In genomic region chr1:211932581-211933010, GRCh38 we compare ENCODE assay signal across 29 cellular contexts.
A peak's percentile ranks its signal among the peaks of the same experiment; 100 is the strongest.
DNase-seq lines count a peak whose midpoint lies in the region; ATAC-seq, FAIRE-seq and TF ChIP-seq lines count a peak whose summit lies in the region.
"Had no signal": no experiment of that assay in that cellular context is flagged by ENCODE, and none has a peak within 500 bp of the region (broad histone marks: within the 10 kb centered on the region; RNA-seq: fewer than 3 reads in every experiment).

No MANE protein-coding gene starts in this region.

- intact Hi-C loops in Right ventricle myocardium inferior (cut with DNase I) (no loop called here), cardiac septum (cut with DNase I) (no loop called here), K562 (cut with micrococcal nuclease) (no loop called here), left cardiac atrium (cut with DNase I) (no loop called here), psoas muscle (cut with DNase I) (no loop called here)

- TF ChIP-seq POLR2A in K562 (conservative IDR thresholded peaks at IDR 0.05): no peak

- 22% methylated on average over 5 of the region's 6 CpGs for WGBS in K562 (ENCODE audit: insufficient coverage, low coverage, missing lambda C conversion rate)
- 25 to 28% (median 25%) methylated on average over 6 of the region's 6 CpGs for WGBS in psoas muscle, 3 donors

- no peaks in the 10 kb centered on the region for H3K9me3 ChIP-seq in K562 (replicated peaks; ENCODE audit: control insufficient read depth, insufficient read depth, low read depth, low read length)
- H3K9me3 ChIP-seq in psoas muscle: no peaks in the 10 kb centered on the region
- H3K9me3 ChIP-seq in WERI-Rb-1 (ENCODE audit: severe bottlenecking): no peaks in the 10 kb centered on the region
- H3K9me3 ChIP-seq: body of pancreas, upper lobe of right lung had no signal

- H2AFZ ChIP-seq in K562 (ENCODE audit: low read depth, low read length): peak overlapping the region; percentile 88
- H2AFZ ChIP-seq: GM23248 had no signal

- no peaks in the 10 kb centered on the region for H4K20me1 ChIP-seq in K562 (replicated peaks; ENCODE audit: control insufficient read depth, insufficient read depth, low read length)

- no peaks in the 10 kb centered on the region for H3K79me2 ChIP-seq in K562 (ENCODE audit: control insufficient read depth, insufficient read depth, low read length)

- in situ Hi-C loops in K562 (cut with MboI): no loop called here

- CTCF ChIA-PET in K562 (lab: Yijun Ruan, JAX; ENCODE audit: low intra/inter-chr PET ratio): no interaction called here

- H3K36me3 ChIP-seq in K562 (ENCODE audit: control insufficient read depth, insufficient read depth, low read length) (no peaks in the 10 kb centered on the region), psoas muscle (ENCODE audit: insufficient read depth in 1 of 2, low read depth in 1 of 2) (no peaks in the 10 kb centered on the region), WERI-Rb-1 (no peaks in the 10 kb centered on the region)
- H3K36me3 ChIP-seq: upper lobe of right lung had no signal

- H3K9me1 ChIP-seq in K562 (ENCODE audit: control insufficient read depth, insufficient read depth, low read length): no peaks in the 10 kb centered on the region

- ATAC-seq in Right ventricle myocardium inferior: peak; percentile 10
- ATAC-seq in K562: peak; percentile 15
- peak; percentile 85 to 88 for ATAC-seq in left cardiac atrium
- peak; percentile 40 to 68 (median 48) for ATAC-seq in psoas muscle
- no peak for ATAC-seq in GM21528 (IDR thresholded peaks at IDR 0.05; ENCODE audit: low FRiP score, unreplicated experiment)
- ATAC-seq: activated CD4-positive, CD25-positive, alpha-beta regulatory T cell treated with anti-CD3 and anti-CD28 coated beads, Interleukin-2, amount 50 U/mL, for 24 hours; body of pancreas; stimulated activated naive B cell treated with anti-CD40 and anti-IgM and Interleukin-4, amounts not matched to agents 10 μg/mL and 1 μg/mL and 100 μg/mL, for 72 hours; upper lobe of right lung had no signal

- H3K4me1 ChIP-seq in K562 (replicated peaks in 1 of 2; ENCODE audit: control insufficient read depth in 2 of 2, insufficient read depth in 2 of 2, low read length in 2 of 2): peaks cover 3 to 36% of the 10 kb centered on the region in 2 experiments; a peak in 4 of 5 replicates
- H3K4me1 ChIP-seq in psoas muscle: no peaks in the 10 kb centered on the region

- H3K9ac ChIP-seq in K562 (ENCODE audit: insufficient read depth in 1 of 2, low read depth in 2 of 2, low read length in 2 of 2): peak overlapping the region in 1 of 2 experiments; percentile 6; a peak in 1 of 4 replicates
- H3K9ac ChIP-seq: GM23248 had no signal

- TF ChIP-seq RAD21 in K562 (CRISPR knock-in tag; conservative IDR thresholded peaks at IDR 0.05 in 1 of 2, IDR thresholded peaks at IDR 0.05 in 1 of 2): no peak

- no peak for FAIRE-seq in K562 (lab: Jason Lieb, UNC)
- FAIRE-seq: endothelial cell of umbilical vein, G401.6 had no signal

- no peak for TF ChIP-seq CTCF in K562 (IDR thresholded peaks at IDR 0.05 in 2 of 3, conservative IDR thresholded peaks at IDR 0.05 in 1 of 3; ENCODE audit: insufficient read depth in 2 of 3, low read depth in 1 of 3, low read length in 3 of 3)
- TF ChIP-seq CTCF in psoas muscle (IDR thresholded peaks at IDR 0.05): no peak
- TF ChIP-seq CTCF in WERI-Rb-1 (IDR thresholded peaks at IDR 0.05; ENCODE audit: low read depth, low read length): no peak

- H3K4me3 ChIP-seq in K562: no peak overlapping the region
- H3K4me3 ChIP-seq in psoas muscle: no peak overlapping the region
- H3K4me3 ChIP-seq in WERI-Rb-1 (ENCODE audit: low read depth, low read length): no peak overlapping the region
- H3K4me3 ChIP-seq: body of pancreas, GM23248, SK-N-MC, upper lobe of right lung had no signal

- no peak overlapping the region for H3K27ac ChIP-seq in K562 (ENCODE audit: extremely low read depth, low read depth, low read length)
- no peak overlapping the region for H3K27ac ChIP-seq in psoas muscle
- no peak overlapping the region for H3K27ac ChIP-seq in WERI-Rb-1
- H3K27ac ChIP-seq: 22Rv1, body of pancreas, GM23248, RWPE1, SK-N-MC, upper lobe of right lung had no signal

- POLR2A ChIA-PET in K562 (lab: Yijun Ruan, JAX): interaction anchor here (0.6 to 0.8 kb wide), 3 partner anchors 13 to 252 kb away, joined by 3 read pairs; no protein-coding TSS in a partner anchor

- peak overlapping the region; percentile 48 for H3K4me2 ChIP-seq in K562 (ENCODE audit: insufficient read depth, low read length)

- DNase-seq in Right ventricle myocardium inferior (ENCODE audit: missing footprints) (no peak), cardiac septum (ENCODE audit: low spot score) (no peak), K562 (ENCODE audit: extremely low read depth in 1 of 4, low spot score in 3 of 4) (peak; percentile 37 to 61 (median 46)), left cardiac atrium (no peak), psoas muscle (no peak), WERI-Rb-1 (no peak), cerebellar cortex (ENCODE audit: low spot score) (no peak)
- DNase-seq: activated CD4-positive, alpha-beta T cell treated with anti-CD3 and anti-CD28 coated beads, Interleukin-2, amount 50 U/mL, for 4 hours; activated naive CD4-positive, alpha-beta T cell treated with Interleukin-2 at 50 U/mL for 16 hours; C1 segment of cervical spinal cord; COR-L47; DMS53; GM23248; immature natural killer cell; mesenchymal stem cell; naive B cell; NCI-H1105 treated with DMSO at 0.1 percent for 48 hours; NCI-H187 treated with DMSO at 0.1 percent for 48 hours; NCI-H2171; stimulated activated naive B cell treated with anti-CD40 and anti-IgM and Interleukin-4, amounts not matched to agents 10 μg/mL and 1 μg/mL and 100 μg/mL, for 72 hours; upper lobe of right lung had no signal

- TF ChIP-seq EP300 in K562 (IDR thresholded peaks at IDR 0.05; ENCODE audit: low read length): no peak

- BruUV-seq in K562 (replicated peaks; lab: Mats Ljungman, UMichigan): no TSS peak

- H3K27me3 ChIP-seq in K562 (ENCODE audit: control insufficient read depth in 2 of 2, insufficient read depth in 2 of 2, low read length in 2 of 2) (no peaks in the 10 kb centered on the region), psoas muscle (ENCODE audit: insufficient read depth in 3 of 3, low read length in 2 of 3) (peaks cover 0 to 4% (median 0%) of the 10 kb centered on the region in 3 donors), WERI-Rb-1 (ENCODE audit: insufficient read depth, low read depth, severe bottlenecking) (no peaks in the 10 kb centered on the region)
- H3K27me3 ChIP-seq: body of pancreas, upper lobe of right lung had no signal

TF ChIP-seq in K562, 482 proteins besides CTCF, POLR2A, EP300 and RAD21 (continues in another document):
- TF ChIP-seq ATF1 (CRISPR knock-in tag; IDR thresholded peaks at IDR 0.05) (no peak), ATF1 (tag; IDR thresholded peaks at IDR 0.05) (no peak), NRF1 (conservative IDR thresholded peaks at IDR 0.05 in 1 of 2, IDR thresholded peaks at IDR 0.05 in 1 of 2) (no peak), E4F1 (CRISPR knock-in tag; IDR thresholded peaks at IDR 0.05; ENCODE audit: borderline replicate concordance) (no peak), VEZF1 (CRISPR knock-in tag; IDR thresholded peaks at IDR 0.05) (0 out of 2 replicates have a peak, but pooled peaks have one; percentile 29), PTRF (tag; IDR thresholded peaks at IDR 0.05) (no peak), ZNF24 (IDR thresholded peaks at IDR 0.05) (no peak), HMBOX1 (IDR thresholded peaks at IDR 0.05) (no peak), ZNF174 (CRISPR knock-in tag; IDR thresholded peaks at IDR 0.05) (no peak)

Comparison
In these comparisons a context has a peak if more than half of its experiments do, and no peak if none do; other contexts are left out.
1. DNase-seq: peak in K562 (4 of 4); none in Right ventricle myocardium inferior (single experiment), cardiac septum (single experiment), left cardiac atrium (single experiment), psoas muscle (0 of 2), WERI-Rb-1 (single experiment) and cerebellar cortex (single experiment).